In genomic region chr17:76550712-76551615, GRCh38 we compare ENCODE assay signal across 9 cellular contexts. TPM values are rescaled to one million over a fixed set of nuclear protein-coding genes. Genes with fewer than 3 reads are reported as not detected.
DNase-seq lines count a peak whose midpoint lies in the region; ATAC-seq and TF ChIP-seq lines count a peak whose summit lies in the region.
"Had no signal": no experiment of that assay in that cellular context is flagged by ENCODE, and none has a peak within 500 bp of the region (broad histone marks: within the 10 kb centered on the region; RNA-seq: fewer than 3 reads in every experiment).

No MANE protein-coding gene starts in this region.

- ATAC-seq in activated B cell treated with CpG ODN at 0.5 μM for 24 hours (ENCODE audit: low read depth) = no peak
- ATAC-seq in HG03095 (IDR thresholded peaks at IDR 0.05; ENCODE audit: unreplicated experiment) = no peak
- no peak for ATAC-seq in GM18868 (IDR thresholded peaks at IDR 0.05; ENCODE audit: unreplicated experiment)
- ATAC-seq: CD8-positive, alpha-beta T cell had no signal

- no peak overlapping the region for H3K4me3 Mint-ChIP-seq in activated naive CD4-positive, alpha-beta T cell treated with anti-CD3 and anti-CD28 coated beads for 36 hours
- H3K4me3 Mint-ChIP-seq in activated B cell treated with CpG ODN at 0.5 μM for 24 hours = peak overlapping the region; percentile 35
- H3K4me3 Mint-ChIP-seq: CD8-positive, alpha-beta T cell had no signal

- no peaks in the 10 kb centered on the region for H3K9me3 ChIP-seq in thyroid gland

- H3K36me3 ChIP-seq in thyroid gland = no peaks in the 10 kb centered on the region

- no peaks in the 10 kb centered on the region for H3K27me3 ChIP-seq in thyroid gland

- no peaks in the 10 kb centered on the region for H3K36me3 Mint-ChIP-seq in activated naive CD4-positive, alpha-beta T cell treated with anti-CD3 and anti-CD28 coated beads for 36 hours (ENCODE audit: low read depth)
- H3K36me3 Mint-ChIP-seq in activated B cell treated with CpG ODN at 0.5 μM for 24 hours (ENCODE audit: low read depth) = no peaks in the 10 kb centered on the region
- H3K36me3 Mint-ChIP-seq: CD8-positive, alpha-beta T cell had no signal

- peaks cover 36 to 47% of the 10 kb centered on the region in 2 donors for H3K4me1 ChIP-seq in thyroid gland

- peak overlapping the region; percentile 10 for H3K27ac Mint-ChIP-seq in activated naive CD4-positive, alpha-beta T cell treated with anti-CD3 and anti-CD28 coated beads for 36 hours
- H3K27ac Mint-ChIP-seq in activated B cell treated with CpG ODN at 0.5 μM for 24 hours = peak overlapping the region; percentile 19
- H3K27ac Mint-ChIP-seq: CD8-positive, alpha-beta T cell had no signal

- H3K4me3 ChIP-seq in thyroid gland (replicated peaks in 1 of 3) = no peak overlapping the region

- 41 to 45% methylated on average over 15 of the region's 15 CpGs for WGBS in thyroid gland, 2 donors

- no peaks in the 10 kb centered on the region for H3K27me3 Mint-ChIP-seq in activated naive CD4-positive, alpha-beta T cell treated with anti-CD3 and anti-CD28 coated beads for 36 hours (ENCODE audit: low read depth)
- H3K27me3 Mint-ChIP-seq in activated B cell treated with CpG ODN at 0.5 μM for 24 hours = no peaks in the 10 kb centered on the region

- intact Hi-C loops in activated naive CD4-positive, alpha-beta T cell treated with anti-CD3 and anti-CD28 coated beads for 36 hours (cut with micrococcal nuclease) = no loop called here
- intact Hi-C loops in activated B cell treated with CpG ODN at 0.5 μM for 24 hours (cut with micrococcal nuclease) (loop anchor here (10.0 kb wide), 1 partner anchor 894 kb away; no protein-coding TSS in a partner anchor), thyroid gland (cut with DNase I) (loop anchor here (10.0 kb wide), 1 partner anchor 164 kb away; the partner anchor contains the start of gene MXRA7)

- CTCF ChIA-PET in activated naive CD4-positive, alpha-beta T cell treated with anti-CD3 and anti-CD28 coated beads for 36 hours (lab: Charles Lee) = interaction anchor here (0.6 to 1.3 kb wide), 6 partner anchors 26 to 181 kb away, joined by 3 to 5 read pairs (median 3); no protein-coding TSS in a partner anchor
- CTCF ChIA-PET in activated B cell treated with CpG ODN at 0.5 μM for 24 hours (lab: Charles Lee) = interaction anchor here (0.9 to 2.4 kb wide), 3 partner anchors 22 to 73 kb away, joined by 3 to 19 read pairs (median 5); no protein-coding TSS in a partner anchor

- DNase-seq in activated naive CD4-positive, alpha-beta T cell treated with anti-CD3 and anti-CD28 coated beads for 36 hours = no peak
- DNase-seq in activated naive CD4-positive, alpha-beta T cell (lab: John Stamatoyannopoulos, UW) = no peak
- DNase-seq in activated B cell treated with CpG ODN at 0.5 μM for 24 hours (no peak), kidney glomerular epithelial cell (lab: John Stamatoyannopoulos, UW) (peak; percentile 29), thyroid gland (peak; percentile 56 to 68)
- no peak for DNase-seq in activated CD4-positive, alpha-beta T cell treated with anti-CD3 and anti-CD28 coated beads for 4 hours
- DNase-seq: CD8-positive, alpha-beta T cell had no signal

- H3K27ac ChIP-seq in thyroid gland = peak overlapping the region; percentile 49 to 70 (median 53)

- TF ChIP-seq POLR2A in thyroid gland (IDR thresholded peaks at IDR 0.05) = peak in 1 of 2 donors; percentile 19

- POLR2A ChIA-PET in activated B cell treated with CpG ODN at 0.5 μM for 24 hours (lab: Charles Lee) = interaction anchor here (0.5 to 1.2 kb wide), 3 partner anchors 23 to 71 kb away, joined by 3 to 5 read pairs (median 3); no protein-coding TSS in a partner anchor

- peaks cover 13% of the 10 kb centered on the region for H3K4me1 Mint-ChIP-seq in activated naive CD4-positive, alpha-beta T cell treated with anti-CD3 and anti-CD28 coated beads for 36 hours (ENCODE audit: low read depth)
- H3K4me1 Mint-ChIP-seq in activated B cell treated with CpG ODN at 0.5 μM for 24 hours = peaks cover 17% of the 10 kb centered on the region

- TF ChIP-seq CTCF in activated B cell treated with CpG ODN at 0.5 μM for 24 hours (IDR thresholded peaks at IDR 0.05) (no peak), thyroid gland (IDR thresholded peaks at IDR 0.05) (no peak)

- no peaks in the 10 kb centered on the region for H3K9me3 Mint-ChIP-seq in activated naive CD4-positive, alpha-beta T cell treated with anti-CD3 and anti-CD28 coated beads for 36 hours
- H3K9me3 Mint-ChIP-seq in activated B cell treated with CpG ODN at 0.5 μM for 24 hours = no peaks in the 10 kb centered on the region
- H3K9me3 Mint-ChIP-seq: CD8-positive, alpha-beta T cell had no signal

RNA-seq across cellular contexts. Expression of gene PRCD, which starts 11.1 kb away (rescaled TPM):
- total RNA-seq in activated naive CD4-positive, alpha-beta T cell treated with anti-CD3 and anti-CD28 coated beads for 36 hours = not detected
- total RNA-seq in activated B cell treated with CpG ODN at 0.5 μM for 24 hours = 5.3 and 5.5 TPM in 2 replicates
- total RNA-seq in thyroid gland = 1 to 10 TPM; 1.5 to 8.3 (median 4.2) TPM
- total RNA-seq: CD8-positive, alpha-beta T cell had no signal

RNA-seq across cellular contexts. Expression of gene CYGB, which starts 13.5 kb away (rescaled TPM):
- not detected for total RNA-seq in activated naive CD4-positive, alpha-beta T cell treated with anti-CD3 and anti-CD28 coated beads for 36 hours
- total RNA-seq in activated B cell treated with CpG ODN at 0.5 μM for 24 hours (0.44 and 0.49 TPM in 2 replicates), thyroid gland (10 to 100 TPM; 14.7 to 32.3 (median 25.6) TPM)

RNA-seq across cellular contexts. Expression of gene ST6GALNAC2, which starts 34.7 kb away (rescaled TPM):
- total RNA-seq in activated naive CD4-positive, alpha-beta T cell treated with anti-CD3 and anti-CD28 coated beads for 36 hours = not detected
- not detected in 2 replicates for total RNA-seq in activated B cell treated with CpG ODN at 0.5 μM for 24 hours
- total RNA-seq in thyroid gland = 10 to 100 TPM; 32.7 to 65.4 (median 42.6) TPM

RNA-seq across cellular contexts. Expression of gene RHBDF2, which starts 49.7 kb away (rescaled TPM):
- 10 to 100 TPM; 13.3 to 13.4 TPM for total RNA-seq in activated naive CD4-positive, alpha-beta T cell treated with anti-CD3 and anti-CD28 coated beads for 36 hours
- 150 and 189 TPM in 2 replicates for total RNA-seq in activated B cell treated with CpG ODN at 0.5 μM for 24 hours
- 10 to 100 TPM; 16.4 to 31.1 (median 22.1) TPM for total RNA-seq in thyroid gland

Comparison
In these comparisons a context has a peak if more than half of its experiments do, and no peak if none do; other contexts are left out.
1. DNase-seq: peak in kidney glomerular epithelial cell (single experiment) and thyroid gland (2 of 2); none in activated naive CD4-positive, alpha-beta T cell treated with anti-CD3 and anti-CD28 coated beads for 36 hours (single experiment), activated naive CD4-positive, alpha-beta T cell (0 of 4), activated B cell treated with CpG ODN at 0.5 μM for 24 hours (single experiment) and activated CD4-positive, alpha-beta T cell treated with anti-CD3 and anti-CD28 coated beads for 4 hours (0 of 2).
2. RNA of gene CYGB, which starts 13.5 kb away (total RNA-seq): 14.7 to 32.3 TPM in thyroid gland; 0.44 to 0.49 TPM in activated B cell treated with CpG ODN at 0.5 μM for 24 hours and not detected in activated naive CD4-positive, alpha-beta T cell treated with anti-CD3 and anti-CD28 coated beads for 36 hours; every median in the first group is over 10 times any median in the second.
3. RNA of gene ST6GALNAC2, which starts 34.7 kb away (total RNA-seq): 32.7 to 65.4 TPM in thyroid gland; not detected in activated B cell treated with CpG ODN at 0.5 μM for 24 hours and not detected in activated naive CD4-positive, alpha-beta T cell treated with anti-CD3 and anti-CD28 coated beads for 36 hours; every median in the first group is over 10 times any median in the second.